Comparison of ENCODE assay signal across 8 cellular contexts in genomic region chr2:177296047-177296446, GRCh38. TPM values are rescaled to one million over a fixed set of nuclear protein-coding genes. Genes with fewer than 3 reads are reported as not detected.
DNase-seq lines count a peak whose midpoint lies in the region; ATAC-seq and TF ChIP-seq lines count a peak whose summit lies in the region.

No MANE protein-coding gene starts in this region.

- no peak overlapping the region for H3K9ac ChIP-seq in smooth muscle cell (ENCODE audit: low read depth)

- H3K79me2 ChIP-seq in smooth muscle cell (ENCODE audit: low read depth) = no peaks in the 10 kb centered on the region

- H3F3A ChIP-seq in smooth muscle cell (ENCODE audit: low read depth) = no peaks in the 10 kb centered on the region

- no peaks in the 10 kb centered on the region for H4K20me1 ChIP-seq in smooth muscle cell (ENCODE audit: low read depth)

- peaks cover 6% of the 10 kb centered on the region for H3K4me1 Mint-ChIP-seq in CD14-positive monocyte

- no peak overlapping the region for H3K4me3 Mint-ChIP-seq in CD14-positive monocyte

- no peak overlapping the region for H3K27ac ChIP-seq in smooth muscle cell (ENCODE audit: low read depth)

- DNase-seq in CD14-positive monocyte (ENCODE audit: low spot score) = no peak
- DNase-seq in SK-N-DZ (ENCODE audit: low spot score) = peak; percentile 23
- DNase-seq in fibroblast of the aortic adventitia (ENCODE audit: low read depth) = peak; percentile 72
- DNase-seq in smooth muscle cell (lab: John Stamatoyannopoulos, UW; ENCODE audit: unreplicated experiment) = no peak
- DNase-seq in T-helper 9 cell = no peak
- DNase-seq in NCI-H1048 (lab: John Stamatoyannopoulos, UW) = no peak
- no peak for DNase-seq in hepatic stellate cell (ENCODE audit: low spot score)

- peak overlapping the region; percentile 66 for H3K4me2 ChIP-seq in smooth muscle cell

- H3K36me3 ChIP-seq in smooth muscle cell (ENCODE audit: low read depth) = no peaks in the 10 kb centered on the region

- no peaks in the 10 kb centered on the region for H3K36me3 Mint-ChIP-seq in CD14-positive monocyte

- no peaks in the 10 kb centered on the region for H3K27me3 ChIP-seq in smooth muscle cell (ENCODE audit: low read depth)

- H3K9me3 ChIP-seq in smooth muscle cell (replicated peaks; ENCODE audit: low read depth) = no peaks in the 10 kb centered on the region

- peak; percentile 51 for TF ChIP-seq CTCF in CD14-positive monocyte (IDR thresholded peaks at IDR 0.05)
- TF ChIP-seq CTCF in fibroblast of the aortic adventitia (IDR thresholded peaks at IDR 0.05; ENCODE audit: insufficient read depth, low read length) = peak; percentile 27
- peak; percentile 25 for TF ChIP-seq CTCF in smooth muscle cell (IDR thresholded peaks at IDR 0.05; ENCODE audit: borderline replicate concordance, insufficient read depth, poor library complexity, severe bottlenecking)

- H2AFZ ChIP-seq in smooth muscle cell (ENCODE audit: low read depth) = no peak overlapping the region

- intact Hi-C loops in CD14-positive monocyte (cut with micrococcal nuclease) = loop anchor here in 1 of 2 donors (10.0 kb wide), 1 partner anchor 131 kb away; no protein-coding TSS in a partner anchor

- ATAC-seq in GM21576 (IDR thresholded peaks at IDR 0.05; ENCODE audit: unreplicated experiment) = peak; percentile 58

- H3K4me3 ChIP-seq in fibroblast of the aortic adventitia (ENCODE audit: low read depth, low read length) = peak overlapping the region; percentile 0
- no peak overlapping the region for H3K4me3 ChIP-seq in smooth muscle cell

- no peaks in the 10 kb centered on the region for H3K27me3 Mint-ChIP-seq in CD14-positive monocyte (ENCODE audit: low read depth in 3 of 3)

- H3K27ac Mint-ChIP-seq in CD14-positive monocyte = no peak overlapping the region

- 86% methylated on average over 3 of the region's 3 CpGs for WGBS in smooth muscle cell (ENCODE audit: low lambda C conversion rate)

- no peaks in the 10 kb centered on the region for H3K9me3 Mint-ChIP-seq in CD14-positive monocyte

- H3K4me1 ChIP-seq in smooth muscle cell (ENCODE audit: low read depth) = peaks cover 8% of the 10 kb centered on the region

RNA-seq across cellular contexts. Expression of gene NFE2L2, which starts 31.5 kb away (rescaled TPM):
- polyA plus RNA-seq in CD14-positive monocyte = 10 to 100 TPM; 38.7 to 51.6 TPM
- polyA plus RNA-seq in SK-N-DZ (2014; cell fraction: cytosol; rRNA removed) = 25.8 and 33.2 TPM in 2 replicates
- polyA plus RNA-seq in SK-N-DZ (2014; cell fraction: nucleus; rRNA removed) = 27.5 and 49.4 TPM in 2 replicates
- 121 and 127 TPM in 2 replicates for total RNA-seq in fibroblast of the aortic adventitia (ENCODE audit: low replicate concordance)
- total RNA-seq in smooth muscle cell = 110 and 118 TPM in 2 replicates
- 64.4 and 68.9 TPM in 2 replicates for polyA plus RNA-seq in smooth muscle cell

Comparison
In these comparisons a context has a peak if more than half of its experiments do, and no peak if none do; other contexts are left out.
1. DNase-seq: peak in SK-N-DZ (single experiment) and fibroblast of the aortic adventitia (single experiment); none in CD14-positive monocyte (single experiment), smooth muscle cell (single experiment), T-helper 9 cell (single experiment), NCI-H1048 (single experiment) and hepatic stellate cell (single experiment).
2. Peak in every context shown above with its lines, with median percentiles within 50 percentile points of each other: CTCF ChIP-seq.